2 cellular contexts compared by ENCODE assay signal in genomic region chr16:2979669-2980226, GRCh38.
A peak's percentile ranks its signal among the peaks of the same experiment; 100 is the strongest.
TF ChIP-seq lines count a peak whose summit lies in the region.

No MANE protein-coding gene starts in this region.

TF ChIP-seq in IMR-90, 13 proteins besides CTCF, POLR2A, EP300 and RAD21:
- TF ChIP-seq CHD1 (IDR thresholded peaks at IDR 0.05; ENCODE audit: low read depth, low read length), result no peak
- no peak for TF ChIP-seq MXI1 (IDR thresholded peaks at IDR 0.05; ENCODE audit: borderline replicate concordance, low read depth, low read length)
- no peak for TF ChIP-seq RFX5 (IDR thresholded peaks at IDR 0.05; ENCODE audit: low read depth, low read length)

TF ChIP-seq in K562, 482 proteins besides CTCF, POLR2A, EP300 and RAD21 (continues in another document):
- TF ChIP-seq DPF2 (IDR thresholded peaks at IDR 0.05) (peak; percentile 40; the same call in 1 of the 2 replicates), HDGF (IDR thresholded peaks at IDR 0.05) (peak; percentile 57; the same call in 1 of the 2 replicates), ZFP91 (CRISPR knock-in tag; IDR thresholded peaks at IDR 0.05) (no peak), ZNF23 (CRISPR knock-in tag; IDR thresholded peaks at IDR 0.05) (no peak), ETS1 (conservative IDR thresholded peaks at IDR 0.05; ENCODE audit: control insufficient read depth, low read depth, low read length) (peak; percentile 34; the same call in 1 of the 2 replicates), UBTF (IDR thresholded peaks at IDR 0.05; ENCODE audit: borderline replicate concordance in 1 of 2, low read depth in 2 of 2, low read length in 2 of 2) (0 out of 4 replicates have a peak, but pooled peaks of 1 of the 2 experiments have one; percentile 21), FOXK1 (CRISPR knock-in tag; IDR thresholded peaks at IDR 0.05; ENCODE audit: borderline replicate concordance) (peak; percentile 69; the same call in 1 of the 2 replicates), MXI1 (IDR thresholded peaks at IDR 0.05; ENCODE audit: low read depth, low read length) (0 out of 2 replicates have a peak, but pooled peaks have one; percentile 20), ZBTB7A (IDR thresholded peaks at IDR 0.05; ENCODE audit: borderline replicate concordance, control insufficient read depth, low read depth, low read length) (peak; percentile 77; the same call in 1 of the 2 replicates), ZNF395 (CRISPR knock-in tag; IDR thresholded peaks at IDR 0.05) (0 out of 2 replicates have a peak, but pooled peaks have one; percentile 2), TAL1 (IDR thresholded peaks at IDR 0.05) (no peak), ZSCAN29 (IDR thresholded peaks at IDR 0.05) (no peak), NKRF (IDR thresholded peaks at IDR 0.05; ENCODE audit: borderline replicate concordance) (peak; percentile 81), PBX2 (CRISPR knock-in tag; IDR thresholded peaks at IDR 0.05; ENCODE audit: low read depth) (peak; percentile 52), PBX2 (tag; conservative IDR thresholded peaks at IDR 0.05; ENCODE audit: low read depth) (0 out of 2 replicates have a peak, but pooled peaks have one; percentile 27), SIN3A (IDR thresholded peaks at IDR 0.05; ENCODE audit: borderline replicate concordance in 2 of 2, control insufficient read depth in 1 of 2, low read depth in 2 of 2, low read length in 2 of 2) (peak in 1 of 2 experiments; percentile 63; a peak in 2 of 4 replicates), NR0B1 (IDR thresholded peaks at IDR 0.05; ENCODE audit: partially characterized antibody) (no peak), NFIC (IDR thresholded peaks at IDR 0.05) (peak; percentile 37), CTCFL (IDR thresholded peaks at IDR 0.05; ENCODE audit: borderline replicate concordance, insufficient read depth, low read depth, low read length, poor library complexity, severe bottlenecking) (no peak), CREM (IDR thresholded peaks at IDR 0.05; ENCODE audit: low read depth) (peak; percentile 4; the same call in 1 of the 2 replicates), MNT (conservative IDR thresholded peaks at IDR 0.05) (peak in 1 of 2 experiments; percentile 54; a peak in 1 of 4 replicates), ZNF740 (CRISPR knock-in tag; IDR thresholded peaks at IDR 0.05) (no peak), ZNF740 (tag; IDR thresholded peaks at IDR 0.05) (no peak), USF2 (CRISPR knock-in tag; IDR thresholded peaks at IDR 0.05) (0 out of 2 replicates have a peak, but pooled peaks have one; percentile 20), ELF1 (tag; IDR thresholded peaks at IDR 0.05) (peak; percentile 41; the same call in 1 of the 2 replicates), ELF4 (CRISPR knock-in tag; IDR thresholded peaks at IDR 0.05) (0 out of 2 replicates have a peak, but pooled peaks have one; percentile 39), ZBTB43 (CRISPR knock-in tag; IDR thresholded peaks at IDR 0.05) (peak; percentile 25; the same call in 1 of the 2 replicates), ZC3H8 (IDR thresholded peaks at IDR 0.05) (no peak), KDM4B (IDR thresholded peaks at IDR 0.05; ENCODE audit: borderline replicate concordance in 2 of 2, low read depth in 1 of 2) (no peak), MYBL2 (IDR thresholded peaks at IDR 0.05; ENCODE audit: low read depth) (no peak), MYBL2 (CRISPR knock-in tag; IDR thresholded peaks at IDR 0.05; ENCODE audit: borderline replicate concordance) (0 out of 2 replicates have a peak, but pooled peaks have one; percentile 60), NFE2 (IDR thresholded peaks at IDR 0.05; ENCODE audit: low read depth) (no peak), ZNF263 (CRISPR knock-in tag; IDR thresholded peaks at IDR 0.05; ENCODE audit: borderline replicate concordance) (0 out of 2 replicates have a peak, but pooled peaks have one; percentile 48)
